In genomic region chr12:24948452-24948815, GRCh38 we compare ENCODE assay signal across 8 cellular contexts. TPM values are rescaled to one million over a fixed set of nuclear protein-coding genes. Genes with fewer than 3 reads are reported as not detected.
DNase-seq lines count a peak whose midpoint lies in the region; ATAC-seq and TF ChIP-seq lines count a peak whose summit lies in the region.

No MANE protein-coding gene starts in this region.

- POLR2A ChIA-PET in AG04449 (lab: Yijun Ruan, JAX) = no interaction called here

- TF ChIP-seq CTCF in AG04449 (IDR thresholded peaks at IDR 0.05; ENCODE audit: insufficient read depth, low read length, missing control alignments) = no peak

- ATAC-seq in GM19035 (IDR thresholded peaks at IDR 0.05; ENCODE audit: unreplicated experiment) = peak; percentile 34
- peak; percentile 83 for ATAC-seq in activated T-helper 17 cell treated with anti-CD3 and anti-CD28 coated beads, Interleukin-2, amount 50 U/mL, for 72 hours (replicated peaks)
- peak; percentile 32 to 65 for ATAC-seq in left cardiac atrium

- intact Hi-C loops in left cardiac atrium (cut with DNase I) = no loop called here

- H3K9me3 Mint-ChIP-seq in activated T-helper 17 cell treated with anti-CD3 and anti-CD28 coated beads, Interleukin-2, amount 50 U/mL, for 72 hours = no peaks in the 10 kb centered on the region

- H3K36me3 Mint-ChIP-seq in activated T-helper 17 cell treated with anti-CD3 and anti-CD28 coated beads, Interleukin-2, amount 50 U/mL, for 72 hours (ENCODE audit: low read depth) = peaks cover 6% of the 10 kb centered on the region

- no peak for DNase-seq in AG04449 (ENCODE audit: low read depth, low spot score)
- DNase-seq in Jurkat, Clone E6-1 (ENCODE audit: low read depth, low spot score) = no peak
- DNase-seq in left cardiac atrium = peak; percentile 28
- peak; percentile 11 for DNase-seq in renal cortical epithelial cell (ENCODE audit: low read depth)
- DNase-seq in HT-29 (ENCODE audit: low spot score) = no peak
- no peak for DNase-seq in NCI-H82 (lab: John Stamatoyannopoulos, UW)

- H3K4me3 ChIP-seq in AG04449 (ENCODE audit: low read depth, low read length) = peak overlapping the region; percentile 68
- peak overlapping the region; percentile 95 for H3K4me3 ChIP-seq in Jurkat, Clone E6-1 (ENCODE audit: low read length)

- H3K27me3 Mint-ChIP-seq in activated T-helper 17 cell treated with anti-CD3 and anti-CD28 coated beads, Interleukin-2, amount 50 U/mL, for 72 hours = peaks cover 54% of the 10 kb centered on the region

- H3K4me3 Mint-ChIP-seq in activated T-helper 17 cell treated with anti-CD3 and anti-CD28 coated beads, Interleukin-2, amount 50 U/mL, for 72 hours = peak overlapping the region; percentile 92

- H3K27ac Mint-ChIP-seq in activated T-helper 17 cell treated with anti-CD3 and anti-CD28 coated beads, Interleukin-2, amount 50 U/mL, for 72 hours = peak overlapping the region; percentile 87

- H3K4me1 Mint-ChIP-seq in activated T-helper 17 cell treated with anti-CD3 and anti-CD28 coated beads, Interleukin-2, amount 50 U/mL, for 72 hours = peaks cover 25% of the 10 kb centered on the region

- CTCF ChIA-PET in AG04449 (lab: Yijun Ruan, JAX) = interaction anchor here (1.0 to 2.5 kb wide), 3 partner anchors 13 to 207 kb away, joined by 3 to 5 read pairs (median 4); no protein-coding TSS in a partner anchor

RNA-seq across cellular contexts. Expression of gene BCAT1, which starts 0.5 kb away (rescaled TPM):
- 46.5 TPM for polyA plus RNA-seq in Jurkat, Clone E6-1 (2012; ENCODE audit: insufficient read depth, insufficient read length)
- total RNA-seq in activated T-helper 17 cell treated with anti-CD3 and anti-CD28 coated beads, Interleukin-2, amount 50 U/mL, for 72 hours = 10 to 100 TPM; 21.3 to 68.8 TPM
- total RNA-seq in left cardiac atrium (10 to 100 TPM; 10.9 to 14.0 TPM), renal cortical epithelial cell (22.6 and 27.8 TPM in 2 replicates)
- total RNA-seq in HT-29 (2014; rRNA removed; shearing (Covaris generic)) = not detected in 2 replicates

Comparison
In these comparisons a context has a peak if more than half of its experiments do, and no peak if none do; other contexts are left out.
1. DNase-seq: peak in left cardiac atrium (single experiment) and renal cortical epithelial cell (single experiment); none in AG04449 (single experiment), Jurkat, Clone E6-1 (single experiment), HT-29 (single experiment) and NCI-H82 (single experiment).
2. RNA of gene BCAT1, which starts 0.5 kb away (total RNA-seq): 21.3 to 68.8 TPM in activated T-helper 17 cell treated with anti-CD3 and anti-CD28 coated beads, Interleukin-2, amount 50 U/mL, for 72 hours, 22.6 to 27.8 TPM in renal cortical epithelial cell and 10.9 to 14.0 TPM in left cardiac atrium; not detected in HT-29; every median in the first group is over 10 times any median in the second.
3. Peak in every context shown above with its lines, with median percentiles within 50 percentile points of each other: ATAC-seq.